ENCODE assay signal across 8 cellular contexts in genomic region chr17:81665205-81666091, GRCh38. TPM values are rescaled to one million over a fixed set of nuclear protein-coding genes. Genes with fewer than 3 reads are reported as not detected.
DNase-seq lines count a peak whose midpoint lies in the region; ATAC-seq, FAIRE-seq and TF ChIP-seq lines count a peak whose summit lies in the region.

No MANE protein-coding gene starts in this region.

- in situ Hi-C loops in astrocyte of the cerebellum (cut with HindIII; ENCODE audit: low sequenced_read_pairs), result no loop called here

- H3K9ac ChIP-seq in kidney (ENCODE audit: low read length in 2 of 2), result peak overlapping the region; percentile 57 to 79

- peaks cover 0 to 18% of the 10 kb centered on the region in 2 donors for H3K4me1 ChIP-seq in kidney (ENCODE audit: control insufficient read depth in 1 of 2, insufficient read depth in 1 of 2, low read depth in 1 of 2, low read length in 2 of 2)

- H3K4me3 ChIP-seq in astrocyte of the cerebellum (ENCODE audit: low read depth, low read length) (peak overlapping the region; percentile 96), kidney (ENCODE audit: low read length in 2 of 2) (peak overlapping the region; percentile 80 to 83)

- DNase-seq in EH (ENCODE audit: low read depth) (peak; percentile 23), SHP77 treated with DMSO at 0.1 percent for 48 hours (lab: John Stamatoyannopoulos, UW) (peak; percentile 59), astrocyte of the cerebellum (ENCODE audit: low read depth) (no peak), kidney (peak; percentile 75), putamen (ENCODE audit: low spot score) (no peak), HPDE6-E6E7 (ENCODE audit: extremely low spot score) (no peak)
- peak; percentile 51 for DNase-seq in stimulated activated CD4-positive, alpha-beta T cell treated with anti-CD3 and anti-CD28 coated beads, Interleukin-2, amount 100 ng/mL, for 48 hours

- H3K9me3 ChIP-seq in kidney (ENCODE audit: control insufficient read depth in 1 of 2, low read length in 2 of 2), result no peaks in the 10 kb centered on the region

- no peak for TF ChIP-seq CTCF in astrocyte of the cerebellum (IDR thresholded peaks at IDR 0.05; ENCODE audit: low read depth, low read length, missing control alignments)
- no peak for TF ChIP-seq CTCF in kidney (IDR thresholded peaks at IDR 0.05; ENCODE audit: borderline replicate concordance, extremely low read depth, insufficient read depth)

- intact Hi-C loops in kidney (cut with DNase I), result no loop called here

- peak; percentile 16 for ATAC-seq in HG02610 (IDR thresholded peaks at IDR 0.05; ENCODE audit: unreplicated experiment)

- H3K36me3 ChIP-seq in kidney (ENCODE audit: control insufficient read depth in 1 of 2, insufficient read depth in 2 of 2, low read length in 2 of 2), result peaks cover 0 to 10% of the 10 kb centered on the region in 2 donors

- FAIRE-seq in kidney (lab: Jason Lieb, UNC), result no peak

- H3K27ac ChIP-seq in kidney (ENCODE audit: low read depth in 2 of 2, low read length in 2 of 2), result peak overlapping the region in 1 of 2 donors; percentile 58

RNA-seq across cellular contexts. Expression of gene OXLD1, which starts 1.0 kb away (rescaled TPM):
- 28.2 TPM for total RNA-seq in kidney
- 51.9 TPM for polyA plus RNA-seq in kidney (ENCODE audit: insufficient read depth, low read depth, low replicate concordance)

RNA-seq across cellular contexts. Expression of gene CCDC137, which starts 1.1 kb away (rescaled TPM):
- 18.8 TPM for total RNA-seq in kidney
- 14.7 TPM for polyA plus RNA-seq in kidney (ENCODE audit: insufficient read depth, low read depth, low replicate concordance)

RNA-seq across cellular contexts. Expression of gene PDE6G, which starts 9.1 kb away (rescaled TPM):
- total RNA-seq in kidney, result 3.2 TPM
- polyA plus RNA-seq in kidney (ENCODE audit: insufficient read depth, low read depth, low replicate concordance), result 5.4 TPM

RNA-seq across cellular contexts. Expression of gene ARL16, which starts 18.1 kb away (rescaled TPM):
- 34.7 TPM for total RNA-seq in kidney
- 76.1 TPM for polyA plus RNA-seq in kidney (ENCODE audit: insufficient read depth, low read depth, low replicate concordance)

RNA-seq across cellular contexts. Expression of gene HGS, which starts 18.4 kb away (rescaled TPM):
- 95.3 TPM for total RNA-seq in kidney
- polyA plus RNA-seq in kidney (ENCODE audit: insufficient read depth, low read depth, low replicate concordance), result 85.5 TPM

Comparison
In these comparisons a context has a peak if more than half of its experiments do, and no peak if none do; other contexts are left out.
1. DNase-seq: peak in EH (single experiment), SHP77 treated with DMSO at 0.1 percent for 48 hours (single experiment), kidney (single experiment) and stimulated activated CD4-positive, alpha-beta T cell treated with anti-CD3 and anti-CD28 coated beads, Interleukin-2, amount 100 ng/mL, for 48 hours (2 of 2); none in astrocyte of the cerebellum (single experiment), putamen (single experiment) and HPDE6-E6E7 (single experiment).